ENCODE assay signal across 9 cellular contexts in the genomic region with DNA sequence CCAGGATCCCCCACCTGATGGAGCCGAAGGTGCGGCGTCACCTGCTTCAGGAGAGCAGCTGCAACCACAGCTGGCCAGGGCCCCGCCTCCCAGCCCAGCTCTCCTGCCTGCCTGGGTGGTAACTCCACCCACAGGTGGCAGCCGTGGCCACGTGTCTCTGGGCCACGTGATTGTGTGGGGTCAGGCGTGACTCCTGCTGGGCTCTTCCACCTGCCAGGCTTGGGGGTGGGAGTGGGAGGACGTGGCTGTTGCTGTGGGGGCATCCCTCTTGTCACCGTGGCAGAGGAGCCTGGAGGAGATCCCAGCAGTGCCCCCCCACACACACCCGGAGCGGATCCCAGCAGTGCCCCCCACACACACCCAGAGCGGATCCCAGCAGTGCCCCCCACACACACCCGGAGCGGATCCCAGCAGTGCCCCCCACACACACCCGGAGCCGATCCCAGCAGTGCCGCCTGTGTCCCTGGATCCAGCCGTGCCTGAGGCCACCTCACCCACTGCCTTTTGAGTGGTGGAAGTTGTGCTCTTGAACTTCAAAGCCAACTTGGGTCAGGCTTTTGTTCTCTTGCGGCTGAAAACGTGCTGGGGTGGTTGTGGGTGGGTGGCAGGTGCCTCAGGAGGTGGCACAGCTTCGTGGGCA. TPM values are rescaled to one million over a fixed set of nuclear protein-coding genes. Genes with fewer than 3 reads are reported as not detected.
DNase-seq lines count a peak whose midpoint lies in the region; ATAC-seq and TF ChIP-seq lines count a peak whose summit lies in the region.
"Had no signal": no experiment of that assay in that cellular context is flagged by ENCODE, and none has a peak within 500 bp of the region (broad histone marks: within the 10 kb centered on the region; RNA-seq: fewer than 3 reads in every experiment).

No MANE protein-coding gene starts in this region.

- no peaks in the 10 kb centered on the region; the same call in 1 of the 2 replicates for H4K20me1 ChIP-seq in PC-9 (ENCODE audit: insufficient read depth)
- no peaks in the 10 kb centered on the region; the same call in 1 of the 2 replicates for H4K20me1 ChIP-seq in GM23338 (replicated peaks; ENCODE audit: insufficient read depth)

- H3K4me2 ChIP-seq in PC-9 = peak overlapping the region; percentile 56
- H3K4me2 ChIP-seq in GM23338 = no peak overlapping the region

- H3K9me2 ChIP-seq in PC-9 (ENCODE audit: insufficient read depth) (no peaks in the 10 kb centered on the region), GM23338 (ENCODE audit: insufficient read depth) (no peaks in the 10 kb centered on the region)

- ATAC-seq in GM23338 (no peak), Right ventricle myocardium inferior (no peak)

- TF ChIP-seq CTCF in Calu3 (IDR thresholded peaks at IDR 0.05; ENCODE audit: unreplicated experiment) (no peak), PC-9 (conservative IDR thresholded peaks at IDR 0.05) (no peak), GM23338 (conservative IDR thresholded peaks at IDR 0.05; ENCODE audit: low read depth in 2 of 2) (no peak)

- CTCF ChIA-PET in Calu3 (lab: Charles Lee) (no interaction called here), PC-9 (lab: Charles Lee) (no interaction called here)

- H2AFZ ChIP-seq in PC-9 (no peak overlapping the region), GM23338 (no peak overlapping the region)

- H3F3A ChIP-seq in PC-9 (ENCODE audit: insufficient read depth, low read depth) = no peaks in the 10 kb centered on the region
- no peaks in the 10 kb centered on the region for H3F3A ChIP-seq in GM23338 (replicated peaks; ENCODE audit: low read depth)

- no peaks in the 10 kb centered on the region for H3K36me3 ChIP-seq in PC-9 (ENCODE audit: low read depth)
- H3K36me3 ChIP-seq in GM23338 (ENCODE audit: insufficient read depth) = no peaks in the 10 kb centered on the region
- H3K36me3 ChIP-seq: pancreas had no signal

- no TSS peak for BruUV-seq in Calu3 (replicated peaks; lab: Mats Ljungman, UMichigan)
- no TSS peak for BruUV-seq in PC-9 (replicated peaks; lab: Mats Ljungman, UMichigan)

- H3K27me3 Mint-ChIP-seq in Calu3 (ENCODE audit: unreplicated experiment) = peaks cover 35% of the 10 kb centered on the region
- peaks cover 5% of the 10 kb centered on the region for H3K27me3 Mint-ChIP-seq in GM23338 (ENCODE audit: insufficient read depth, low read depth, poor library complexity)
- H3K27me3 Mint-ChIP-seq in activated T-cell treated with anti-CD3 and anti-CD28 coated beads, Interleukin-2, amount 50 U/mL, for 24 hours = peaks cover 18% of the 10 kb centered on the region

- H3K79me2 ChIP-seq in PC-9 (ENCODE audit: low read depth) (no peaks in the 10 kb centered on the region), GM23338 (replicated peaks; ENCODE audit: insufficient read depth) (no peaks in the 10 kb centered on the region)

- intact Hi-C loops in Calu3 (cut with micrococcal nuclease; ENCODE audit: unreplicated experiment) = no loop called here
- intact Hi-C loops in PC-9 (cut with micrococcal nuclease; ENCODE audit: unreplicated experiment) = no loop called here
- intact Hi-C loops in Right ventricle myocardium inferior (cut with DNase I) = no loop called here

- no peaks in the 10 kb centered on the region for H3K9me3 ChIP-seq in PC-9 (ENCODE audit: insufficient read depth, low read depth)
- H3K9me3 ChIP-seq: pancreas had no signal

- POLR2A ChIA-PET in PC-9 (lab: Charles Lee; ENCODE audit: unreplicated experiment) = no interaction called here

- H3K9me3 Mint-ChIP-seq in Calu3 (ENCODE audit: low read depth, unreplicated experiment) (no peaks in the 10 kb centered on the region), GM23338 (peaks cover 2% of the 10 kb centered on the region; the same call in 1 of the 3 replicates)
- no peaks in the 10 kb centered on the region for H3K9me3 Mint-ChIP-seq in activated T-cell treated with anti-CD3 and anti-CD28 coated beads, Interleukin-2, amount 50 U/mL, for 24 hours

- H3K27ac ChIP-seq in PC-9 = no peak overlapping the region
- no peak overlapping the region for H3K27ac ChIP-seq in GM23338 (ENCODE audit: low read depth)
- H3K27ac ChIP-seq: pancreas had no signal

- H3K4me1 ChIP-seq in PC-9 (replicated peaks; ENCODE audit: insufficient read depth) (no peaks in the 10 kb centered on the region), GM23338 (ENCODE audit: insufficient read depth) (no peaks in the 10 kb centered on the region)
- H3K4me1 ChIP-seq: pancreas had no signal

- DNase-seq in Calu3 (peak; percentile 28), HuH-7 (ENCODE audit: low spot score) (peak; percentile 54), PC-9 (peak in 1 of 2 experiments; percentile 37), iPS-NIHi11 (ENCODE audit: low spot score) (peak; percentile 64), GM23338 (ENCODE audit: low spot score) (no peak), retina (no peak), Right ventricle myocardium inferior (ENCODE audit: missing footprints) (no peak)
- DNase-seq in activated T-cell treated with anti-CD3 and anti-CD28 coated beads, Interleukin-2, amount 50 U/mL, for 24 hours = no peak

- H3K4me3 Mint-ChIP-seq in Calu3 (ENCODE audit: low read depth, unreplicated experiment) (no peak overlapping the region), GM23338 (no peak overlapping the region)
- H3K4me3 Mint-ChIP-seq in activated T-cell treated with anti-CD3 and anti-CD28 coated beads, Interleukin-2, amount 50 U/mL, for 24 hours = no peak overlapping the region

- no peak overlapping the region for H3K27ac Mint-ChIP-seq in Calu3 (ENCODE audit: unreplicated experiment)
- H3K27ac Mint-ChIP-seq in GM23338 = no peak overlapping the region
- H3K27ac Mint-ChIP-seq in activated T-cell treated with anti-CD3 and anti-CD28 coated beads, Interleukin-2, amount 50 U/mL, for 24 hours = no peak overlapping the region

- H3K27me3 ChIP-seq in PC-9 (ENCODE audit: insufficient read depth, low read depth) = peaks cover 4% of the 10 kb centered on the region; the same call in 1 of the 2 replicates
- no peaks in the 10 kb centered on the region for H3K27me3 ChIP-seq in GM23338 (ENCODE audit: insufficient read depth)

- H3K4me1 Mint-ChIP-seq in Calu3 (ENCODE audit: low read depth, unreplicated experiment) (no peaks in the 10 kb centered on the region), GM23338 (no peaks in the 10 kb centered on the region)
- peaks cover 11% of the 10 kb centered on the region for H3K4me1 Mint-ChIP-seq in activated T-cell treated with anti-CD3 and anti-CD28 coated beads, Interleukin-2, amount 50 U/mL, for 24 hours (ENCODE audit: low read depth)

- H3K36me3 Mint-ChIP-seq in Calu3 (ENCODE audit: insufficient read depth, unreplicated experiment) (no peaks in the 10 kb centered on the region), GM23338 (ENCODE audit: low read depth) (no peaks in the 10 kb centered on the region)
- no peaks in the 10 kb centered on the region for H3K36me3 Mint-ChIP-seq in activated T-cell treated with anti-CD3 and anti-CD28 coated beads, Interleukin-2, amount 50 U/mL, for 24 hours (ENCODE audit: low read depth)

- peak overlapping the region; percentile 36; the same call in 1 of the 2 replicates for H3K4me3 ChIP-seq in PC-9
- no peak overlapping the region for H3K4me3 ChIP-seq in GM23338
- H3K4me3 ChIP-seq: pancreas had no signal

RNA-seq across cellular contexts. Expression of gene POFUT2, which starts 32.2 kb away (rescaled TPM):
- 31.4 and 32.9 TPM in 2 replicates for total RNA-seq in Calu3 (2022)
- total RNA-seq in PC-9 (2021) = 29.0 and 32.6 TPM in 2 replicates
- 34.5 and 36.2 TPM in 2 replicates for total RNA-seq in GM23338 (2014; rRNA removed; shearing (Covaris generic))
- polyA plus RNA-seq in GM23338 (2016; fragmentation: Nextera tagmentation; extraction: Ambion mirVana) = 10.9 and 12.1 TPM in 2 replicates
- total RNA-seq in Right ventricle myocardium inferior = 16.9 TPM

Comparison
In these comparisons a context has a peak if more than half of its experiments do, and no peak if none do; other contexts are left out.
1. DNase-seq: peak in Calu3 (single experiment), HuH-7 (single experiment) and iPS-NIHi11 (single experiment); none in GM23338 (single experiment), retina (single experiment), Right ventricle myocardium inferior (single experiment) and activated T-cell treated with anti-CD3 and anti-CD28 coated beads, Interleukin-2, amount 50 U/mL, for 24 hours (single experiment).